ENCODE assay signal across 2 cellular contexts in genomic region chr14:104568620-104569019, GRCh38.
A peak's percentile ranks its signal among the peaks of the same experiment; 100 is the strongest.
TF ChIP-seq lines count a peak whose summit lies in the region.

No MANE protein-coding gene starts in this region.

TF ChIP-seq in A549, 52 proteins besides CTCF, POLR2A, EP300 and RAD21:
- TF ChIP-seq USF2 (IDR thresholded peaks at IDR 0.05), result peak; percentile 55
- TF ChIP-seq, protein P1, sequence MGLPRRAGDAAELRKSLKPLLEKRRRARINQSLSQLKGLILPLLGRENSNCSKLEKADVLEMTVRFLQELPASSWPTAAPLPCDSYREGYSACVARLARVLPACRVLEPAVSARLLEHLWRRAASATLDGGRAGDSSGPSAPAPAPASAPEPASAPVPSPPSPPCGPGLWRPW (IDR thresholded peaks at IDR 0.05), result no peak

TF ChIP-seq in K562, 482 proteins besides CTCF, POLR2A, EP300 and RAD21:
- peak; percentile 74 for TF ChIP-seq BHLHE40 (IDR thresholded peaks at IDR 0.05; ENCODE audit: low read length)
- no peak for TF ChIP-seq BACH1 (tag; IDR thresholded peaks at IDR 0.05)
- peak; percentile 16; the same call in 1 of the 2 replicates for TF ChIP-seq RAD51 (IDR thresholded peaks at IDR 0.05; ENCODE audit: borderline replicate concordance, low read depth)
- TF ChIP-seq, protein P2, sequence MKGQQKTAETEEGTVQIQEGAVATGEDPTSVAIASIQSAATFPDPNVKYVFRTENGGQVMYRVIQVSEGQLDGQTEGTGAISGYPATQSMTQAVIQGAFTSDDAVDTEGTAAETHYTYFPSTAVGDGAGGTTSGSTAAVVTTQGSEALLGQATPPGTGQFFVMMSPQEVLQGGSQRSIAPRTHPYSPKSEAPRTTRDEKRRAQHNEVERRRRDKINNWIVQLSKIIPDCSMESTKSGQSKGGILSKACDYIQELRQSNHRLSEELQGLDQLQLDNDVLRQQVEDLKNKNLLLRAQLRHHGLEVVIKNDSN (CRISPR knock-in tag; IDR thresholded peaks at IDR 0.05), result peak; percentile 49; the same call in 1 of the 2 replicates
